Comparison of ENCODE assay signal across 26 cellular contexts in the genomic region with DNA sequence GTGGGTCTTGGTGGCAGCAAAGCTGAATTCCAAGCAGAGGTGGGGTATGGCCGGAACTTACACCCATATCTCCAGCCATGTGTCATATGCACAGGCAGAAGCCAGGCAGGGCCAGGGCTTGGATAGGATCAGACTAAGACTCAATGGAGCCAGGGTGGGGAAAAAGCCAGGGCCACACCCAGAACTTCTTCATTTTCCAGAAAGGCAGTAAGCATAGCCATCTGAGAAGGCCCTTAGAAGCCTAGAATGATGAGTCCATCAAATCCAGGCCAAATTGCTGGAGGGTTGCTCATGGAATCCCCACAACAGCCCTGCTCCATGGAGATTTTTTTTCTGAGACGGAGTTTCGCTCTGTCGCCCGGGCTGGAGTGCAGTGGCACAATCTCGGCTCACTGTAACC.
"Had no signal": no experiment of that assay in that cellular context is flagged by ENCODE, and none has a peak within 500 bp of the region (broad histone marks: within the 10 kb centered on the region; RNA-seq: fewer than 3 reads in every experiment).

No MANE protein-coding gene starts in this region.

- H3K36me3 ChIP-seq: stomach, suprapubic skin, thoracic aorta, thyroid gland, tibial artery, tibial nerve, transverse colon, upper lobe of left lung, upper lobe of right lung, uterus, vagina had no signal

- H3K27ac ChIP-seq: stomach, suprapubic skin, testis, thoracic aorta, thyroid gland, tibial artery, tibial nerve, transverse colon, upper lobe of left lung, upper lobe of right lung, uterus, vagina had no signal

- ATAC-seq: stimulated activated effector memory CD8-positive, alpha-beta T cell treated with anti-CD3 and anti-CD28 coated beads, Interleukin-12 subunit alpha, Interleukin-12 subunit beta, amount 100 ng/mL, for 72 hours; stimulated activated memory B cell treated with anti-CD40 and anti-IgM and Interleukin-4, amounts not matched to agents 10 μg/mL and 1 μg/mL and 100 μg/mL, for 72 hours; stimulated activated naive B cell treated with anti-CD40 and anti-IgM and Interleukin-4, amounts not matched to agents 10 μg/mL and 1 μg/mL and 100 μg/mL, for 72 hours; stimulated activated naive CD8-positive, alpha-beta T cell treated with anti-CD3 and anti-CD28 coated beads, Interleukin-15, amount 100 ng/mL, for 72 hours; stimulated activated naive CD8-positive, alpha-beta T cell treated with anti-CD3 and anti-CD28 coated beads, Interleukin-15, Interleukin-2, amounts not matched to agents 100 U/mL and 50 U/mL, for 24 hours; upper lobe of right lung had no signal

- H3K9me3 ChIP-seq: suprapubic skin, testis, thoracic aorta, thyroid gland, transverse colon, upper lobe of right lung, uterus, vagina had no signal

- DNase-seq: stimulated activated CD4-positive, alpha-beta T cell treated with anti-CD3 and anti-CD28 coated beads, Interleukin-2, amount 100 ng/mL, for 48 hours; stimulated activated CD4-positive, alpha-beta T cell treated with anti-CD3 and anti-CD28 coated beads, Interleukin-4, amount 100 ng/mL, for 1 hour; stimulated activated CD4-positive, alpha-beta T cell treated with anti-CD3 and anti-CD28 coated beads, Interleukin-4, amount 100 ng/mL, for 24 hours; stimulated activated CD4-positive, alpha-beta T cell treated with anti-CD3 and anti-CD28 coated beads, Interleukin-4, amount 100 ng/mL, for 4 hours; stimulated activated CD8-positive, alpha-beta memory T cell treated with anti-CD3 and anti-CD28 coated beads, Interleukin-4, amount 100 ng/mL, for 48 hours; stimulated activated naive B cell treated with anti-CD40 and anti-IgM and Interleukin-4, amounts not matched to agents 10 μg/mL and 1 μg/mL and 100 μg/mL, for 72 hours; stimulated activated naive CD4-positive, alpha-beta T cell; stimulated activated naive CD4-positive, alpha-beta T cell treated with Interleukin-2 at 50 U/mL for 16 hours; stimulated activated naive CD8-positive, alpha-beta T cell treated with anti-CD3 and anti-CD28 coated beads, Interleukin-15, amount 100 ng/mL, for 72 hours; stimulated activated naive CD8-positive, alpha-beta T cell treated with anti-CD3 and anti-CD28 coated beads, Interleukin-15, Interleukin-2, amounts not matched to agents 100 U/mL and 50 U/mL, for 24 hours; stomach; substantia nigra; testis; thyroid gland; tibial artery; transverse colon; trophoblast cell; upper lobe of left lung; upper lobe of right lung; uterus had no signal

- H3K4me3 ChIP-seq: stomach, suprapubic skin, testis, thoracic aorta, thyroid gland, tibial artery, tibial nerve, transverse colon, upper lobe of left lung, upper lobe of right lung, uterus, vagina had no signal

- H3K27me3 ChIP-seq: suprapubic skin, testis, thyroid gland, tibial artery, tibial nerve, transverse colon, upper lobe of left lung, upper lobe of right lung, uterus, vagina had no signal

- H3K4me1 ChIP-seq: stomach, suprapubic skin, testis, thyroid gland, tibial artery, tibial nerve, transverse colon, upper lobe of left lung, upper lobe of right lung, uterus, vagina had no signal
